ENCODE assay signal across 8 cellular contexts in genomic region chr19:18995804-18996241, GRCh38. TPM values are rescaled to one million over a fixed set of nuclear protein-coding genes. Genes with fewer than 3 reads are reported as not detected.
A peak's percentile ranks its signal among the peaks of the same experiment; 100 is the strongest.
DNase-seq lines count a peak whose midpoint lies in the region; ATAC-seq, FAIRE-seq and TF ChIP-seq lines count a peak whose summit lies in the region.

No MANE protein-coding gene starts in this region.

- FAIRE-seq in GM12891 (lab: Jason Lieb, UNC): peak; percentile 16

- DNase-seq in AG09319 (ENCODE audit: extremely low read depth, low read depth) (peak; percentile 66), GM12891 (ENCODE audit: insufficient read length, low spot score) (peak; percentile 71), NCI-H526 (lab: John Stamatoyannopoulos, UW) (peak; percentile 17 to 65), iPS DF 19.7 (ENCODE audit: low read depth, low spot score) (peak; percentile 74), smooth muscle cell of the brain vasculature (ENCODE audit: low read depth, low spot score) (peak; percentile 28)

- TF ChIP-seq CTCF in AG09319 (IDR thresholded peaks at IDR 0.05; ENCODE audit: low read depth, low read length): peak; percentile 75

- no peak for TF ChIP-seq POLR2A in GM12891 (IDR thresholded peaks at IDR 0.05; ENCODE audit: low read depth, low read length)

- H3K27ac ChIP-seq in angular gyrus (ENCODE audit: low read depth, low read length): peak overlapping the region; percentile 0

- ATAC-seq in GM19452 (IDR thresholded peaks at IDR 0.05; ENCODE audit: unreplicated experiment) (no peak), GM18520 (IDR thresholded peaks at IDR 0.05; ENCODE audit: unreplicated experiment) (no peak)

TF ChIP-seq in GM12891, 5 proteins besides CTCF, POLR2A, EP300 and RAD21:
- TF ChIP-seq POU2F2 (IDR thresholded peaks at IDR 0.05; ENCODE audit: low read depth, low read length): peak; percentile 97; the same call in 1 of the 2 replicates
- TF ChIP-seq PAX5 (IDR thresholded peaks at IDR 0.05; ENCODE audit: insufficient read depth, low read length, severe bottlenecking): no peak
- TF ChIP-seq SPI1 (IDR thresholded peaks at IDR 0.05; ENCODE audit: low read depth, low read length): peak; percentile 50; the same call in 1 of the 2 replicates
- TF ChIP-seq TAF1 (IDR thresholded peaks at IDR 0.05; ENCODE audit: low read depth, low read length): no peak

RNA-seq across cellular contexts. Expression of gene SUGP2, which starts 37.5 kb away (rescaled TPM):
- polyA plus RNA-seq in GM12891 (2012; ENCODE audit: low read depth, missing spikeins): 84.9 TPM

RNA-seq across cellular contexts. Expression of gene ARMC6, which starts 37.6 kb away (rescaled TPM):
- 20.0 TPM for polyA plus RNA-seq in GM12891 (2012; ENCODE audit: low read depth, missing spikeins)

RNA-seq across cellular contexts. Expression of gene HOMER3, which starts 54.8 kb away (rescaled TPM):
- 0.35 TPM for polyA plus RNA-seq in GM12891 (2012; ENCODE audit: low read depth, missing spikeins)
